ENCODE assay signal across 8 cellular contexts in the genomic region with DNA sequence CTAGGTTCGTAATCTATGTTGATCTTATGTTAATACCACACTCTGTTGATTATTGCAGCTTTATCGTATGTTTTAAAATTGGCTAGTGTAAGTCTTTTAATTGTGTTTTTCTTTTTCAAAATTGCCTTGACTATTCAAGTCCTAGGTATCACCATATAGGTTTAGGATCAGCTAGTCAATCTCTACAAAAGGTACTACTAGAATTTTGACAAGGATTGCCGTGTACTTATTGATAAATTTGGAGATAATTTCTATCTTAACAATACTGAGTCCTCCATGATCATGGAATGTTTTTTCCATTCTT.
DNase-seq lines count a peak whose midpoint lies in the region; ATAC-seq, FAIRE-seq and TF ChIP-seq lines count a peak whose summit lies in the region.

No MANE protein-coding gene starts in this region.

- POLR2A ChIA-PET in A549 (lab: Yijun Ruan, JAX), result interaction anchor here (1.9 kb wide), 1 partner anchor 53 kb away, joined by 5 read pairs; no protein-coding TSS in a partner anchor

- H3K36me3 ChIP-seq in HUES64 (ENCODE audit: insufficient read depth, low read length), result no peaks in the 10 kb centered on the region

- H3K4me1 ChIP-seq in A549, result peaks cover 8% of the 10 kb centered on the region; the same call in 2 of the 3 replicates
- H3K4me1 ChIP-seq in HUES64 (ENCODE audit: insufficient read depth, low read length), result peaks cover 6% of the 10 kb centered on the region; the same call in 1 of the 2 replicates

- peak overlapping the region; percentile 94 to 99 for H3K27ac ChIP-seq in A549
- peak overlapping the region; percentile 84 for H3K27ac ChIP-seq in HUES64 (ENCODE audit: low read depth, low read length)
- H3K27ac ChIP-seq in coronary artery, result no peak overlapping the region

- H3K9ac ChIP-seq in HUES64 (ENCODE audit: low read depth, low read length), result peak overlapping the region; percentile 78

- 38% methylated on average over 3 of the region's 3 CpGs for WGBS in A549 (ENCODE audit: missing lambda C conversion rate)
- no CpG with 5 or more reads among the region's 3 CpGs for WGBS in HUES64

- ATAC-seq in A549 (peak in 1 of 2 experiments; percentile 21; a peak in 2 of 6 replicates), HG03378 (IDR thresholded peaks at IDR 0.05; ENCODE audit: unreplicated experiment) (no peak)

- DNase-seq in A549 (ENCODE audit: low read depth in 1 of 2, low spot score in 1 of 2) (no peak), coronary artery (ENCODE audit: low spot score) (no peak), nephron progenitor cell (no peak), SW 1271 (lab: John Stamatoyannopoulos, UW) (no peak), SHP77 treated with DMSO at 0.1 percent for 48 hours (lab: John Stamatoyannopoulos, UW) (no peak), glomerular visceral epithelial cell (ENCODE audit: extremely low spot score) (no peak)

- H3K4me2 ChIP-seq in A549, result peak overlapping the region; percentile 96

- H3K4me3 ChIP-seq in A549, result peak overlapping the region; percentile 62
- H3K4me3 ChIP-seq in HUES64 (ENCODE audit: low read length), result peak overlapping the region; percentile 81
- H3K4me3 ChIP-seq in coronary artery, result peak overlapping the region; percentile 71

- no peaks in the 10 kb centered on the region for H3K27me3 Mint-ChIP-seq in nephron progenitor cell (ENCODE audit: low read depth, poor library complexity)

- no peak for TF ChIP-seq POLR2A in A549 (IDR thresholded peaks at IDR 0.05; ENCODE audit: low read length)

- H3K4me1 Mint-ChIP-seq in nephron progenitor cell, result peaks cover 22% of the 10 kb centered on the region

- H3K4me3 Mint-ChIP-seq in nephron progenitor cell, result peak overlapping the region; percentile 96

- no peaks in the 10 kb centered on the region for H3K36me3 Mint-ChIP-seq in nephron progenitor cell (ENCODE audit: low read depth)

- H3K9me3 Mint-ChIP-seq in nephron progenitor cell, result peaks cover 8% of the 10 kb centered on the region

- TF ChIP-seq CTCF in A549 (IDR thresholded peaks at IDR 0.05) (no peak), coronary artery (IDR thresholded peaks at IDR 0.05) (no peak), nephron progenitor cell (IDR thresholded peaks at IDR 0.05) (no peak)

- peak overlapping the region; percentile 86 for H3K27ac Mint-ChIP-seq in nephron progenitor cell

- H3K9me3 ChIP-seq in A549 (no peaks in the 10 kb centered on the region; the same call in 2 of the 3 replicates), HUES64 (ENCODE audit: insufficient read depth, low read depth, low read length) (no peaks in the 10 kb centered on the region)

- TF ChIP-seq RAD21 in A549 (conservative IDR thresholded peaks at IDR 0.05 in 1 of 2, IDR thresholded peaks at IDR 0.05 in 1 of 2), result no peak

- CTCF ChIA-PET in A549 (lab: Yijun Ruan, JAX), result interaction anchor here (1.9 to 2.7 kb wide), 4 partner anchors 21 to 59 kb away, joined by 3 to 13 read pairs (median 8); no protein-coding TSS in a partner anchor

- no peak for FAIRE-seq in A549 (lab: Jason Lieb, UNC)

- H3K27me3 ChIP-seq in HUES64 (ENCODE audit: insufficient read depth, low read length), result peaks cover 2% of the 10 kb centered on the region; the same call in 1 of the 2 replicates

- TF ChIP-seq EP300 in A549 (IDR thresholded peaks at IDR 0.05), result no peak

TF ChIP-seq in A549, 52 proteins besides CTCF, POLR2A, EP300 and RAD21:
- TF ChIP-seq CBX8 (IDR thresholded peaks at IDR 0.05) (no peak), TP53 (CRISPR knock-in tag; IDR thresholded peaks at IDR 0.05) (no peak), MAZ (IDR thresholded peaks at IDR 0.05; ENCODE audit: borderline replicate concordance, low read depth, low read length) (no peak), MYC (IDR thresholded peaks at IDR 0.05; ENCODE audit: borderline replicate concordance, low read length) (no peak), HOXB5 (CRISPR knock-in tag; IDR thresholded peaks at IDR 0.05) (no peak), TFCP2L1 (CRISPR knock-in tag; IDR thresholded peaks at IDR 0.05) (no peak), HOXB13 (CRISPR knock-in tag; IDR thresholded peaks at IDR 0.05; ENCODE audit: low read depth) (no peak)

Comparison
In these comparisons a context has a peak if more than half of its experiments do, and no peak if none do; other contexts are left out.
1. H3K27ac ChIP-seq: peak in A549 (2 of 2) and HUES64 (single experiment); none in coronary artery (0 of 2).
2. Peak in every context shown above with its lines, with median percentiles within 50 percentile points of each other: H3K4me3 ChIP-seq.